In the genomic region with DNA sequence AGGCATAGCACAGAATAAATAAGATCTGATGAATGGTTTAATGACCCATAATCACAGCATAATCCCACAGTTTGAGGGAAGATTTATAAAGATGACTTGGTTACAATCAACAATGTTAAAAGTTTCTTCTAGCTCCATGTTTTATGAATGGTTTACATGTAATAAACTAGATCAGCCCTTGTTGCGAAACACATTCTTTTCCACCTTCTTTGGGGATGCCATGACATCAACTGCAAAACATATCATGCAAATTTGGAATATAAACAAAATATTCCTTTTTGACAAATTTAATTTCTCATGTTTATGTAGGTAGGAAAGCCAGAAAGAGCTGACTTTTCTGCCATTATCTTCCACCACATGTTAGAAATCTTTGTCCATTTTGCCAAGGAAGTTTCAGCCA, we compare ENCODE assay signal across 7 cellular contexts.
"Had no signal": no experiment of that assay in that cellular context is flagged by ENCODE, and none has a peak within 500 bp of the region (broad histone marks: within the 10 kb centered on the region; RNA-seq: fewer than 3 reads in every experiment).

No MANE protein-coding gene starts in this region.

- H3K9ac ChIP-seq: KMS-11 had no signal

- H3K36me3 ChIP-seq: HAP-1 had no signal

- DNase-seq: H7, Karpas-422, KBM-7 had no signal

- H2AFZ ChIP-seq: GM23338 had no signal

- FAIRE-seq: HTR-8/SVneo had no signal

- H3K4me1 ChIP-seq: HAP-1 had no signal

- ATAC-seq: GM23338 had no signal

- H3K4me3 ChIP-seq: GM23338, HAP-1 had no signal

- H3K27ac ChIP-seq: KMS-11 had no signal

- H3K4me2 ChIP-seq: GM23338, KMS-11 had no signal

- H3K9me3 ChIP-seq: HAP-1 had no signal
